13 cellular contexts compared by ENCODE assay signal in the genomic region with DNA sequence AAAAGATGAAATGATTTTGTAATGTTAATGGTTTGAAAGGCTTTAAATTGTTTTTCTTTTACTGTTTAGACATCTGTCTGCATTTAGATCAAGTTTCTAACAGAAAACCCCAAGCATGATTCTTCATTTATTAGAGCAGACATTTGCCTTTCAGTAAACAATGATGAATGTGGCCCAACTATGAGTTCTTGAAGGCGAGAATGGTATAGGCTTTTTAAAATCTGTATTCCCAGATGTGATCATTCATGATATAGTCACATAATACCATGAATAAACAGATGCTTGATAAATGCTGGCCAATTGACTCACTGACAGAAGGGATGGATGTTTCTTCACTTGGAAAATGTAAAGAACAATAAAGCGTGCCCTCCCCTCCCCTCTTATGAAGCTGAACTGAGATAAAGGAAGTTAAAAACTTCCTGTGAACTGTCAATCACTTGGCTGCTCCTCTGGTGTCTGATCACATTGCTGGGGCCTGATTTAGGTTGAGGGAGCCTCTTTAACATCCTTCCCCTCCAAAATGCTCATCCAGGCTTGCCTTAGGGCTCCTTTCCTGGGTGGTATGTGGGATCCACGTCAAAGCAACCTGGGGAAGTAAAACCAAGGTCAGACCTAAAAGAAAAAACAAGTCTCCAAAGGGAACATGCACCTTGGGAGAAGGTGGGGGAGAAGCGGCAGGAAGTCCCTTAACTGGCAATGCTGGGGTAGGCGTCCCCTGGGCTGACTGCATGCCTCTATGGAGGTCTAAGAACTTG. TPM values are rescaled to one million over a fixed set of nuclear protein-coding genes. Genes with fewer than 3 reads are reported as not detected.
"Had no signal": no experiment of that assay in that cellular context is flagged by ENCODE, and none has a peak within 500 bp of the region (broad histone marks: within the 10 kb centered on the region; RNA-seq: fewer than 3 reads in every experiment).

No MANE protein-coding gene starts in this region.

- H3K27ac ChIP-seq: brain microvascular endothelial cell, neural progenitor cell, tibial nerve had no signal

- H3K27ac Mint-ChIP-seq: activated naive CD8-positive, alpha-beta T cell; dendritic cell treated with granulocyte-macrophage colony-stimulating factor and Interleukin-4, amounts not matched to agents 40 ng/mL and 50 ng/mL, for 4 days; endodermal cell had no signal

- H3K36me3 Mint-ChIP-seq: activated naive CD8-positive, alpha-beta T cell had no signal

- H3K4me1 ChIP-seq: neural progenitor cell had no signal

- H3K27me3 Mint-ChIP-seq: dendritic cell treated with granulocyte-macrophage colony-stimulating factor and Interleukin-4, amounts not matched to agents 40 ng/mL and 50 ng/mL, for 4 days had no signal

- H3K36me3 ChIP-seq: brain microvascular endothelial cell, neural progenitor cell, tibial nerve had no signal

- H3K4me3 ChIP-seq: neural progenitor cell, tibial nerve had no signal

- H3K4me2 ChIP-seq: neural progenitor cell had no signal

- H3K9me3 ChIP-seq: tibial nerve had no signal

- H3K27me3 ChIP-seq: brain microvascular endothelial cell, neural progenitor cell, tibial nerve had no signal

- DNase-seq: activated effector memory CD4-positive, alpha-beta T cell treated with Interleukin-2 at 50 U/mL for 16 hours; activated T-cell treated with anti-CD3 and anti-CD28 coated beads for 4 hours; amygdala; endodermal cell; erythroblast; hippocampal formation; kidney glomerular epithelial cell had no signal

- H3K4me3 Mint-ChIP-seq: activated naive CD8-positive, alpha-beta T cell; dendritic cell treated with granulocyte-macrophage colony-stimulating factor and Interleukin-4, amounts not matched to agents 40 ng/mL and 50 ng/mL, for 4 days; endodermal cell; neural progenitor cell had no signal

- H3K9me3 Mint-ChIP-seq: dendritic cell treated with granulocyte-macrophage colony-stimulating factor and Interleukin-4, amounts not matched to agents 40 ng/mL and 50 ng/mL, for 4 days; endodermal cell; neural progenitor cell had no signal

RNA-seq across cellular contexts. Expression of gene CAPN14, which starts 3.3 kb away (rescaled TPM):
- total RNA-seq: skeletal muscle tissue, tibial nerve had no signal
